24 cellular contexts compared by ENCODE assay signal in the genomic region with DNA sequence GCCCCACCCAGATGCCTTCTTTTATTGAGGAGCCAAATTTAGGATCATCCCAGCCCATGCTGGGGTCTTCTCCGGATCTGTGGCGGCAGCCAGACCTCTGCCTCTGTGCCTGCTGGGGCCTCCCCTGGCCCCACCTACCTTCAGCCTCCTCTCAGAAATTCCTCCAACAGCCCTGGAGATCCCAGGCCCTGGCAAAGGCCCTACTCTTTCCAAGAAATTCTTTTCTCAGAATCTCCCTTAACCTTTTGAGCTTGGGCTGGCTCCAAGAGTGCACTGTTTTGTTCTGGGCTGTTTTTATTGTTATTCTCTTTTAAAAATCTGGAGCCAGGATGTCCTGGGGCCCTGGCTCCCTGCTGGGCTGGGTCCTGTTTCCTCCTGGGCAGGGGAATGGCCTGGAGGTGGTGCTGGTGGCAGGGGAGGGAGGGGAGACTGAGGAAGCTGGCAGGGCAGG. TPM values are rescaled to one million over a fixed set of nuclear protein-coding genes. Genes with fewer than 3 reads are reported as not detected.
A peak's percentile ranks its signal among the peaks of the same experiment; 100 is the strongest.
DNase-seq lines count a peak whose midpoint lies in the region; ATAC-seq and TF ChIP-seq lines count a peak whose summit lies in the region.
"Had no signal": no experiment of that assay in that cellular context is flagged by ENCODE, and none has a peak within 500 bp of the region (broad histone marks: within the 10 kb centered on the region; RNA-seq: fewer than 3 reads in every experiment).

No MANE protein-coding gene starts in this region.

- TF ChIP-seq EP300 in gastroesophageal sphincter (IDR thresholded peaks at IDR 0.05) = no peak

- H3K4me1 Mint-ChIP-seq in natural killer cell treated with Interleukin-12 subunit alpha and Interleukin-12 subunit beta and Interleukin-15 and Interleukin-18, amount 100 ng/mL, for 72 hours (ENCODE audit: low read depth in 2 of 2) = peaks cover 0 to 3% of the 10 kb centered on the region in 2 donors
- H3K4me1 Mint-ChIP-seq in natural killer cell = no peaks in the 10 kb centered on the region
- H3K4me1 Mint-ChIP-seq: neural progenitor cell had no signal

- peaks cover 7% of the 10 kb centered on the region for H3K36me3 Mint-ChIP-seq in natural killer cell treated with Interleukin-12 subunit alpha and Interleukin-12 subunit beta and Interleukin-15 and Interleukin-18, amount 100 ng/mL, for 72 hours
- H3K36me3 Mint-ChIP-seq in natural killer cell = peaks cover 18% of the 10 kb centered on the region

- H3K27me3 ChIP-seq in gastroesophageal sphincter = no peaks in the 10 kb centered on the region
- H3K27me3 ChIP-seq: BLaER1, neural progenitor cell had no signal

- no peak overlapping the region for H3K4me3 Mint-ChIP-seq in natural killer cell treated with Interleukin-12 subunit alpha and Interleukin-12 subunit beta and Interleukin-15 and Interleukin-18, amount 100 ng/mL, for 72 hours
- H3K4me3 Mint-ChIP-seq in natural killer cell = no peak overlapping the region
- H3K4me3 Mint-ChIP-seq: activated CD4-positive, alpha-beta T cell treated with anti-CD3 and anti-CD28 coated beads, Interleukin-2, amount 10 ng/mL, durations not matched to agents 24 days and 14 days; HFFc6; neural progenitor cell had no signal

- peaks cover 0 to 24% (median 5%) of the 10 kb centered on the region in 3 donors for H3K4me1 ChIP-seq in gastroesophageal sphincter
- H3K4me1 ChIP-seq: A549, BLaER1, neural progenitor cell had no signal

- no peak for TF ChIP-seq POLR2A in gastroesophageal sphincter (IDR thresholded peaks at IDR 0.05)

- intact Hi-C loops in natural killer cell (cut with micrococcal nuclease) = no loop called here

- no peaks in the 10 kb centered on the region for H3K27me3 Mint-ChIP-seq in natural killer cell treated with Interleukin-12 subunit alpha and Interleukin-12 subunit beta and Interleukin-15 and Interleukin-18, amount 100 ng/mL, for 72 hours
- H3K27me3 Mint-ChIP-seq in natural killer cell (ENCODE audit: low read depth in 2 of 2) = no peaks in the 10 kb centered on the region
- H3K27me3 Mint-ChIP-seq: activated CD4-positive, alpha-beta T cell treated with anti-CD3 and anti-CD28 coated beads, Interleukin-2, amount 10 ng/mL, durations not matched to agents 24 days and 14 days had no signal

- no peaks in the 10 kb centered on the region for H3K9me3 Mint-ChIP-seq in natural killer cell treated with Interleukin-12 subunit alpha and Interleukin-12 subunit beta and Interleukin-15 and Interleukin-18, amount 100 ng/mL, for 72 hours
- no peaks in the 10 kb centered on the region for H3K9me3 Mint-ChIP-seq in natural killer cell
- H3K9me3 Mint-ChIP-seq: activated CD4-positive, alpha-beta T cell treated with anti-CD3 and anti-CD28 coated beads, Interleukin-2, amount 10 ng/mL, durations not matched to agents 24 days and 14 days; HFFc6; neural progenitor cell had no signal

- H3K9me3 ChIP-seq in gastroesophageal sphincter = no peaks in the 10 kb centered on the region
- H3K9me3 ChIP-seq: A549, BLaER1 had no signal

- DNase-seq in natural killer cell treated with Interleukin-12 subunit alpha and Interleukin-12 subunit beta and Interleukin-15 and Interleukin-18, amount 100 ng/mL, for 72 hours (ENCODE audit: low spot score) = peak; percentile 25
- DNase-seq in natural killer cell (no peak), omental fat pad (ENCODE audit: low spot score) (no peak), NCI-H2196 treated with DMSO at 0.1 percent for 48 hours (lab: John Stamatoyannopoulos, UW; ENCODE audit: unreplicated experiment) (no peak), GM20000 (ENCODE audit: low spot score) (no peak)
- no peak for DNase-seq in activated CD4-positive, alpha-beta T cell treated with anti-CD3 and anti-CD28 coated beads, Interleukin-2, amount 50 U/mL, for 4 hours
- DNase-seq: activated CD4-positive, alpha-beta T cell treated with anti-CD3 and anti-CD28 coated beads, Interleukin-2, amount 10 ng/mL, durations not matched to agents 24 days and 14 days; HFFc6; IMR-90; kidney glomerular epithelial cell; MM.1S; NCI-H2171; NCI-H69; SHP77; stimulated activated CD8-positive, alpha-beta memory T cell treated with anti-CD3 and anti-CD28 coated beads, Interleukin-4, amount 100 ng/mL, for 48 hours had no signal

- no peak overlapping the region for H3K4me3 ChIP-seq in gastroesophageal sphincter
- H3K4me3 ChIP-seq: A549, BLaER1, neural progenitor cell had no signal

- TF ChIP-seq CTCF in natural killer cell (IDR thresholded peaks at IDR 0.05) (no peak), gastroesophageal sphincter (IDR thresholded peaks at IDR 0.05) (no peak), omental fat pad (IDR thresholded peaks at IDR 0.05) (no peak), GM20000 (IDR thresholded peaks at IDR 0.05; ENCODE audit: extremely low read depth, missing control alignments) (no peak)

- no peak for ATAC-seq in natural killer cell treated with Interleukin-12 subunit alpha and Interleukin-12 subunit beta and Interleukin-15 and Interleukin-18, amount 100 ng/mL, for 72 hours
- ATAC-seq in natural killer cell (no peak), gastroesophageal sphincter (peak; percentile 65), omental fat pad (ENCODE audit: low FRiP score) (peak; percentile 60), GM19035 (IDR thresholded peaks at IDR 0.05; ENCODE audit: unreplicated experiment) (no peak)
- ATAC-seq: A549 had no signal

- H3K27ac Mint-ChIP-seq in natural killer cell treated with Interleukin-12 subunit alpha and Interleukin-12 subunit beta and Interleukin-15 and Interleukin-18, amount 100 ng/mL, for 72 hours = no peak overlapping the region
- H3K27ac Mint-ChIP-seq in natural killer cell = peak overlapping the region in 1 of 2 donors; percentile 47
- H3K27ac Mint-ChIP-seq: activated CD4-positive, alpha-beta T cell treated with anti-CD3 and anti-CD28 coated beads, Interleukin-2, amount 10 ng/mL, durations not matched to agents 24 days and 14 days; HFFc6; neural progenitor cell had no signal

- H3K36me3 ChIP-seq in gastroesophageal sphincter = peaks cover 0 to 97% of the 10 kb centered on the region in 2 donors
- H3K36me3 ChIP-seq: neural progenitor cell had no signal

- 29% methylated on average over 2 of the region's 2 CpGs; no CpG with 5 or more reads in 1 of the 2 donors for WGBS in gastroesophageal sphincter (ENCODE audit: low coverage in 1 of 2), 2 donors

- no peak overlapping the region for H3K27ac ChIP-seq in gastroesophageal sphincter
- H3K27ac ChIP-seq: A549, BLaER1, epithelial cell of prostate, neural progenitor cell had no signal

RNA-seq across cellular contexts. Expression of a gene that starts 57.8 kb away (rescaled TPM):
- not detected for total RNA-seq in natural killer cell treated with Interleukin-12 subunit alpha and Interleukin-12 subunit beta and Interleukin-15 and Interleukin-18, amount 100 ng/mL, for 72 hours
- total RNA-seq in natural killer cell (not detected), gastroesophageal sphincter (1 to 10 TPM in 2 of 4 donors, under 1 TPM in 2; 0.27 to 1.6 (median 0.72) TPM), omental fat pad (1 to 10 TPM in 2 of 4 donors, under 1 TPM in 2; 0.69 to 2.6 (median 1.2) TPM)
- total RNA-seq: activated CD4-positive, alpha-beta T cell treated with anti-CD3 and anti-CD28 coated beads, Interleukin-2, amount 10 ng/mL, durations not matched to agents 24 days and 14 days; dermis microvascular lymphatic vessel endothelial cell; IMR-90; mononuclear cell; OCI-LY7 had no signal

Comparison
In these comparisons a context has a peak if more than half of its experiments do, and no peak if none do; other contexts are left out.
1. ATAC-seq: peak in gastroesophageal sphincter (single experiment) and omental fat pad (single experiment); none in natural killer cell treated with Interleukin-12 subunit alpha and Interleukin-12 subunit beta and Interleukin-15 and Interleukin-18, amount 100 ng/mL, for 72 hours (0 of 2), natural killer cell (0 of 3) and GM19035 (single experiment).